In the genomic region with DNA sequence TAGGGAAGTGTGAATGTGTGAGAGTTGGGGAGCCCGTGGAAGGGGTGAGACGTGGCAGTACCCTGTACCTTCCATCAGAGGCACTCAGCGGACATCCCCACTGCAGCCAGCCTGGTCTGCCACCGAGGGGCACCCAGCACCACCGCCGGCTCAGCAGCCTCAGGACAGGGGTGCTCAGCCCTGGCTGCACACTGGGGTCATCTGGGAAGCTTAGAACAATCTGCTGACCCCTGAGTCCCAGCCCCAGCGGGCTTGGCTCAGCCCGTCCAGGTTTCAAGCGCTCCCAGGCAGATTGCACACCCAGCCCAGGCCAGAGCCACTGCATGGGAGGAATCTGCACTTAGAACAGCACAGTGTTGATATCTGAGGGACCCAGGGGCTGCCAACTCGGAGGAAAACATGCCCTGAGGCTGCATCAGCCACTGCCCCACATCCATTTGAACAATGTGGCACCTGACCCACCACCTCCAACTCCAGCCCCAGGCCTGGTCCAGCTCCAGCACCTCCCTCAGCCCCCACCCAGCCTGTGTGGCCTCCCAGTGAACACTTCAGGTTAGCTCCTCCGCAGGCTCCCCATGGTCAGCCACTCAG, we compare ENCODE assay signal across 1 cellular context.
TF ChIP-seq lines count a peak whose summit lies in the region.

No MANE protein-coding gene starts in this region.

TF ChIP-seq in HCT116, 20 proteins besides CTCF, POLR2A, EP300 and RAD21 (continued from another document):
- TF ChIP-seq, protein P1, sequence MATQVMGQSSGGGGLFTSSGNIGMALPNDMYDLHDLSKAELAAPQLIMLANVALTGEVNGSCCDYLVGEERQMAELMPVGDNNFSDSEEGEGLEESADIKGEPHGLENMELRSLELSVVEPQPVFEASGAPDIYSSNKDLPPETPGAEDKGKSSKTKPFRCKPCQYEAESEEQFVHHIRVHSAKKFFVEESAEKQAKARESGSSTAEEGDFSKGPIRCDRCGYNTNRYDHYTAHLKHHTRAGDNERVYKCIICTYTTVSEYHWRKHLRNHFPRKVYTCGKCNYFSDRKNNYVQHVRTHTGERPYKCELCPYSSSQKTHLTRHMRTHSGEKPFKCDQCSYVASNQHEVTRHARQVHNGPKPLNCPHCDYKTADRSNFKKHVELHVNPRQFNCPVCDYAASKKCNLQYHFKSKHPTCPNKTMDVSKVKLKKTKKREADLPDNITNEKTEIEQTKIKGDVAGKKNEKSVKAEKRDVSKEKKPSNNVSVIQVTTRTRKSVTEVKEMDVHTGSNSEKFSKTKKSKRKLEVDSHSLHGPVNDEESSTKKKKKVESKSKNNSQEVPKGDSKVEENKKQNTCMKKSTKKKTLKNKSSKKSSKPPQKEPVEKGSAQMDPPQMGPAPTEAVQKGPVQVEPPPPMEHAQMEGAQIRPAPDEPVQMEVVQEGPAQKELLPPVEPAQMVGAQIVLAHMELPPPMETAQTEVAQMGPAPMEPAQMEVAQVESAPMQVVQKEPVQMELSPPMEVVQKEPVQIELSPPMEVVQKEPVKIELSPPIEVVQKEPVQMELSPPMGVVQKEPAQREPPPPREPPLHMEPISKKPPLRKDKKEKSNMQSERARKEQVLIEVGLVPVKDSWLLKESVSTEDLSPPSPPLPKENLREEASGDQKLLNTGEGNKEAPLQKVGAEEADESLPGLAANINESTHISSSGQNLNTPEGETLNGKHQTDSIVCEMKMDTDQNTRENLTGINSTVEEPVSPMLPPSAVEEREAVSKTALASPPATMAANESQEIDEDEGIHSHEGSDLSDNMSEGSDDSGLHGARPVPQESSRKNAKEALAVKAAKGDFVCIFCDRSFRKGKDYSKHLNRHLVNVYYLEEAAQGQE (IDR thresholded peaks at IDR 0.05; ENCODE audit: low read depth): no peak
- no peak for TF ChIP-seq EZH2 (IDR thresholded peaks at IDR 0.05)
- no peak for TF ChIP-seq SRF (IDR thresholded peaks at IDR 0.05; ENCODE audit: low read depth)
- no peak for TF ChIP-seq POLR2AphosphoS5 (IDR thresholded peaks at IDR 0.05; ENCODE audit: low read depth, low read length)
- TF ChIP-seq EZH2phosphoT487 (IDR thresholded peaks at IDR 0.05; ENCODE audit: borderline replicate concordance): no peak
- TF ChIP-seq, protein P2, sequence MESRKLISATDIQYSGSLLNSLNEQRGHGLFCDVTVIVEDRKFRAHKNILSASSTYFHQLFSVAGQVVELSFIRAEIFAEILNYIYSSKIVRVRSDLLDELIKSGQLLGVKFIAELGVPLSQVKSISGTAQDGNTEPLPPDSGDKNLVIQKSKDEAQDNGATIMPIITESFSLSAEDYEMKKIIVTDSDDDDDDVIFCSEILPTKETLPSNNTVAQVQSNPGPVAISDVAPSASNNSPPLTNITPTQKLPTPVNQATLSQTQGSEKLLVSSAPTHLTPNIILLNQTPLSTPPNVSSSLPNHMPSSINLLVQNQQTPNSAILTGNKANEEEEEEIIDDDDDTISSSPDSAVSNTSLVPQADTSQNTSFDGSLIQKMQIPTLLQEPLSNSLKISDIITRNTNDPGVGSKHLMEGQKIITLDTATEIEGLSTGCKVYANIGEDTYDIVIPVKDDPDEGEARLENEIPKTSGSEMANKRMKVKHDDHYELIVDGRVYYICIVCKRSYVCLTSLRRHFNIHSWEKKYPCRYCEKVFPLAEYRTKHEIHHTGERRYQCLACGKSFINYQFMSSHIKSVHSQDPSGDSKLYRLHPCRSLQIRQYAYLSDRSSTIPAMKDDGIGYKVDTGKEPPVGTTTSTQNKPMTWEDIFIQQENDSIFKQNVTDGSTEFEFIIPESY (IDR thresholded peaks at IDR 0.05; ENCODE audit: extremely low read depth, insufficient replicate concordance, low read length): no peak
- TF ChIP-seq FOSL1 (IDR thresholded peaks at IDR 0.05; ENCODE audit: low read depth): no peak
- no peak for TF ChIP-seq ELF1 (IDR thresholded peaks at IDR 0.05; ENCODE audit: borderline replicate concordance, low read depth)
TF ChIP-seq in HCT116: peak in this region for 0.
